ENCODE assay signal across 13 cellular contexts in genomic region chr2:28400434-28400833, GRCh38. TPM values are rescaled to one million over a fixed set of nuclear protein-coding genes. Genes with fewer than 3 reads are reported as not detected.
DNase-seq lines count a peak whose midpoint lies in the region; ATAC-seq and TF ChIP-seq lines count a peak whose summit lies in the region.
"Had no signal": no experiment of that assay in that cellular context is flagged by ENCODE, and none has a peak within 500 bp of the region (broad histone marks: within the 10 kb centered on the region; RNA-seq: fewer than 3 reads in every experiment).

No MANE protein-coding gene starts in this region.

- no peak for ATAC-seq in RWPE2 (ENCODE audit: low read depth)
- ATAC-seq in HG03095 (IDR thresholded peaks at IDR 0.05; ENCODE audit: unreplicated experiment), result no peak

- no peak for TF ChIP-seq CTCF in RWPE2 (IDR thresholded peaks at IDR 0.05; ENCODE audit: poor library complexity, severe bottlenecking)
- no peak for TF ChIP-seq CTCF in GM13976 (IDR thresholded peaks at IDR 0.05; ENCODE audit: borderline replicate concordance, control extremely low read depth, extremely low read depth, insufficient read depth, missing control alignments)
- TF ChIP-seq CTCF in GM20000 (IDR thresholded peaks at IDR 0.05; ENCODE audit: extremely low read depth, missing control alignments), result no peak

- H3K36me3 ChIP-seq in RWPE2 (ENCODE audit: low read depth), result peaks cover 100% of the 10 kb centered on the region
- peaks cover 27% of the 10 kb centered on the region for H3K36me3 ChIP-seq in rectal smooth muscle tissue (ENCODE audit: control insufficient read depth, insufficient read depth, low read length)

- DNase-seq in ELF-1 (ENCODE audit: low read depth, low spot score) (peak; percentile 57), RWPE2 (ENCODE audit: low spot score) (no peak), cardiac septum (ENCODE audit: low spot score) (peak; percentile 66), GM13976 (ENCODE audit: low spot score) (no peak), GM20000 (ENCODE audit: low spot score) (no peak)
- no peak for DNase-seq in stimulated activated CD4-positive, alpha-beta T cell treated with anti-CD3 and anti-CD28 coated beads, Interleukin-15, amount 100 ng/mL, for 24 hours
- DNase-seq: activated CD4-positive, alpha-beta T cell treated with anti-CD3 and anti-CD28 coated beads for 48 hours; effector memory CD4-positive, alpha-beta T cell; NCI-H1417; SW 1271 had no signal

- H3K27ac ChIP-seq in RWPE2 (ENCODE audit: poor library complexity, severe bottlenecking) (peak overlapping the region; percentile 94), rectal smooth muscle tissue (ENCODE audit: low read depth, low read length) (peak overlapping the region; percentile 26)

- H3K9ac ChIP-seq in rectal smooth muscle tissue (ENCODE audit: low read length), result no peak overlapping the region

- in situ Hi-C loops in GM13976 (cut with MboI; ENCODE audit: low sequenced_read_pairs, unreplicated experiment), result no loop called here

- intact Hi-C loops in cardiac septum (cut with DNase I), result no loop called here

- H3K27me3 ChIP-seq in RWPE2 (ENCODE audit: insufficient read depth, poor library complexity, severe bottlenecking) (no peaks in the 10 kb centered on the region), rectal smooth muscle tissue (ENCODE audit: control insufficient read depth, insufficient read depth, low read length) (no peaks in the 10 kb centered on the region)

- peaks cover 47% of the 10 kb centered on the region for H3K4me1 ChIP-seq in RWPE2 (ENCODE audit: insufficient read depth, poor library complexity, severe bottlenecking)
- H3K4me1 ChIP-seq in rectal smooth muscle tissue (ENCODE audit: control insufficient read depth, insufficient read depth, low read length), result peaks cover 36% of the 10 kb centered on the region

- H3K4me3 ChIP-seq in RWPE2 (ENCODE audit: severe bottlenecking), result no peak overlapping the region
- no peak overlapping the region for H3K4me3 ChIP-seq in rectal smooth muscle tissue (ENCODE audit: low read length)
- H3K4me3 ChIP-seq: GM23338 had no signal

- H3K9me3 ChIP-seq in RWPE2 (ENCODE audit: severe bottlenecking), result no peaks in the 10 kb centered on the region

RNA-seq across cellular contexts. Expression of gene FOSL2, which starts 7.8 kb away (rescaled TPM):
- 65.4 TPM for total RNA-seq in cardiac septum

Comparison
In these comparisons a context has a peak if more than half of its experiments do, and no peak if none do; other contexts are left out.
1. DNase-seq: peak in ELF-1 (single experiment) and cardiac septum (single experiment); none in RWPE2 (single experiment), GM13976 (single experiment), stimulated activated CD4-positive, alpha-beta T cell treated with anti-CD3 and anti-CD28 coated beads, Interleukin-15, amount 100 ng/mL, for 24 hours (single experiment) and GM20000 (single experiment).